In genomic region chr17:70519300-70519699, GRCh38 we compare ENCODE assay signal across 10 cellular contexts.
"Had no signal": no experiment of that assay in that cellular context is flagged by ENCODE, and none has a peak within 500 bp of the region (broad histone marks: within the 10 kb centered on the region; RNA-seq: fewer than 3 reads in every experiment).

No MANE protein-coding gene starts in this region.

- H3K27ac Mint-ChIP-seq: H9, HFFc6 had no signal

- H3K4me3 Mint-ChIP-seq: H9, HFFc6 had no signal

- ATAC-seq: HCT116 had no signal

- H3K27ac ChIP-seq: GM23248 had no signal

- H3K9me3 Mint-ChIP-seq: H9 had no signal

- FAIRE-seq: H1, H54 had no signal

- H3K9me3 ChIP-seq: HAP-1 had no signal

- H3K4me1 ChIP-seq: HAP-1 had no signal

- H3K4me3 ChIP-seq: GM23248, HAP-1 had no signal

- DNase-seq: GM23248, GOT3, H7, H9, HCEC 1CT, HFFc6 had no signal

- H3K36me3 ChIP-seq: HAP-1 had no signal

- H3K9ac ChIP-seq: GM23248 had no signal

- H2AFZ ChIP-seq: GM23248 had no signal
